In genomic region chr3:39469258-39469657, GRCh38 we compare ENCODE assay signal across 16 cellular contexts. TPM values are rescaled to one million over a fixed set of nuclear protein-coding genes. Genes with fewer than 3 reads are reported as not detected.
A peak's percentile ranks its signal among the peaks of the same experiment; 100 is the strongest.
DNase-seq lines count a peak whose midpoint lies in the region; FAIRE-seq and TF ChIP-seq lines count a peak whose summit lies in the region.
"Had no signal": no experiment of that assay in that cellular context is flagged by ENCODE, and none has a peak within 500 bp of the region (broad histone marks: within the 10 kb centered on the region; RNA-seq: fewer than 3 reads in every experiment).

No MANE protein-coding gene starts in this region.

- no peak for DNase-seq in kidney
- DNase-seq in dermis blood vessel endothelial cell = no peak
- no peak for DNase-seq in Kasumi-1 (lab: John Stamatoyannopoulos, UW)
- no peak for DNase-seq in T1000 (lab: John Stamatoyannopoulos, UW)
- DNase-seq: CD8-positive, alpha-beta T cell; DMS53; GM23248 had no signal

- H3K4me1 ChIP-seq in kidney (ENCODE audit: control insufficient read depth in 1 of 2, insufficient read depth in 1 of 2, low read depth in 1 of 2, low read length in 2 of 2) = no peaks in the 10 kb centered on the region

- FAIRE-seq in TTC549 (lab: Jason Lieb, UNC) (peak; percentile 98), kidney (lab: Jason Lieb, UNC) (peak; percentile 99)
- FAIRE-seq: GM12878, GM18507, H54, HepG2, HTR-8/SVneo had no signal

- H3K9me3 ChIP-seq in kidney (ENCODE audit: control insufficient read depth in 1 of 2, low read length in 2 of 2) = no peaks in the 10 kb centered on the region

- intact Hi-C loops in kidney (cut with DNase I) = no loop called here

- H3K36me3 ChIP-seq in kidney (ENCODE audit: control insufficient read depth in 1 of 2, insufficient read depth in 2 of 2, low read length in 2 of 2) = no peaks in the 10 kb centered on the region

- H3K9ac ChIP-seq in kidney (ENCODE audit: low read length in 2 of 2) = no peak overlapping the region
- H3K9ac ChIP-seq: GM23248 had no signal

- no peak overlapping the region for H3K4me3 ChIP-seq in kidney (ENCODE audit: low read length in 2 of 2)
- H3K4me3 ChIP-seq: GM12878, GM23248 had no signal

- peak overlapping the region; percentile 62 for H3K27ac ChIP-seq in cingulate gyrus (ENCODE audit: low read depth, low read length)
- H3K27ac ChIP-seq in kidney (ENCODE audit: low read depth in 2 of 2, low read length in 2 of 2) = no peak overlapping the region
- H3K27ac ChIP-seq: GM23248 had no signal

- TF ChIP-seq CTCF in kidney (IDR thresholded peaks at IDR 0.05; ENCODE audit: borderline replicate concordance, extremely low read depth, insufficient read depth) = no peak

RNA-seq across cellular contexts. Expression of gene MOBP, which starts 1.8 kb away (rescaled TPM):
- total RNA-seq in kidney (0.16 TPM), dermis blood vessel endothelial cell (0.19 TPM in 1 of 2 replicates, not detected in the other)
- not detected for polyA plus RNA-seq in kidney (ENCODE audit: insufficient read depth, low read depth, low replicate concordance)
- total RNA-seq: CD8-positive, alpha-beta T cell; GM23248; HepG2 had no signal
- polyA plus RNA-seq: BJ, CD14-positive monocyte, GM23248, HepG2 had no signal
